ENCODE assay signal across 8 cellular contexts in the genomic region with DNA sequence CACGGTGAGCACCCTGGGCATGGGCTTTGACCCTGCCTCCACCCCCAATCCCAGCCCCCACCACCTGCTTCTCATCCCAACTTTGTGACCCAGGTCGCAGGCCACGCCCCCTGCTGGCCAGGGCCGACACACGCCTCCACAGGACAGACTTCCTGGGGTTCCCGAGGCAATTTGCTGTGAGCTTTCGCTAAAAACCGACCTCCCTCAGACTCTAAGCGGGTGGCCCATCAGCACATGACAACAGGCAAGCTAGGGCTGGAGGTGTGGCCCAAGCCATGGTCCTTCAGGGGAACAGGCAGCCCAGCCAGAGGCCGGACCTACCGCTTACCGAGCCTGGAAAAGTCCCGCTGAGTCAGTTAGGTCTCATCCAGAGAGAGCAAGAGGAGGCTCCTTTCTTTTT. TPM values are rescaled to one million over a fixed set of nuclear protein-coding genes. Genes with fewer than 3 reads are reported as not detected.
DNase-seq lines count a peak whose midpoint lies in the region; ATAC-seq and TF ChIP-seq lines count a peak whose summit lies in the region.

No MANE protein-coding gene starts in this region.

- H4K20me1 ChIP-seq in PC-9 (ENCODE audit: insufficient read depth) (no peaks in the 10 kb centered on the region), osteoblast (ENCODE audit: insufficient read depth, low read length) (no peaks in the 10 kb centered on the region)

- H3F3A ChIP-seq in PC-9 (ENCODE audit: insufficient read depth, low read depth) = no peaks in the 10 kb centered on the region

- BruUV-seq in PC-9 (replicated peaks; lab: Mats Ljungman, UMichigan) = no TSS peak

- no peaks in the 10 kb centered on the region for H3K9me3 ChIP-seq in cardiac muscle cell (ENCODE audit: low read depth)
- H3K9me3 ChIP-seq in PC-9 (ENCODE audit: insufficient read depth, low read depth) = no peaks in the 10 kb centered on the region; the same call in 1 of the 2 replicates
- H3K9me3 ChIP-seq in osteoblast (ENCODE audit: low read depth, low read length) = no peaks in the 10 kb centered on the region

- H3K79me2 ChIP-seq in PC-9 (ENCODE audit: low read depth) (no peaks in the 10 kb centered on the region), osteoblast (ENCODE audit: insufficient read depth, low read length) (no peaks in the 10 kb centered on the region)

- H3K4me1 ChIP-seq in cardiac muscle cell (ENCODE audit: low read depth) (no peaks in the 10 kb centered on the region), PC-9 (replicated peaks; ENCODE audit: insufficient read depth) (no peaks in the 10 kb centered on the region), osteoblast (ENCODE audit: insufficient read depth, low read length) (no peaks in the 10 kb centered on the region)

- H3K4me2 ChIP-seq in PC-9 (no peak overlapping the region), osteoblast (ENCODE audit: insufficient read depth, low read length) (peak overlapping the region; percentile 32)

- CTCF ChIA-PET in PC-9 (lab: Charles Lee) = interaction anchor here (0.7 kb wide), 2 partner anchors 17 to 359 kb away, joined by 8 to 10 read pairs; no protein-coding TSS in a partner anchor

- POLR2A ChIA-PET in PC-9 (lab: Charles Lee; ENCODE audit: unreplicated experiment) = no interaction called here

- no peaks in the 10 kb centered on the region for H3K9me2 ChIP-seq in PC-9 (ENCODE audit: insufficient read depth)

- H3K27ac ChIP-seq in cardiac muscle cell (no peak overlapping the region), PC-9 (no peak overlapping the region), brain microvascular endothelial cell (no peak overlapping the region), osteoblast (ENCODE audit: low read depth, low read length) (no peak overlapping the region)

- H3K4me3 ChIP-seq in cardiac muscle cell (no peak overlapping the region), PC-9 (no peak overlapping the region), brain microvascular endothelial cell (ENCODE audit: low read depth, low read length) (no peak overlapping the region), osteoblast (ENCODE audit: insufficient read depth, low read length) (no peak overlapping the region)

- TF ChIP-seq CTCF in cardiac muscle cell (IDR thresholded peaks at IDR 0.05; ENCODE audit: low read depth, low read length) (peak; percentile 56), PC-9 (conservative IDR thresholded peaks at IDR 0.05) (peak; percentile 74), brain microvascular endothelial cell (IDR thresholded peaks at IDR 0.05; ENCODE audit: low read depth, low read length, missing control alignments) (peak; percentile 58), osteoblast (IDR thresholded peaks at IDR 0.05; ENCODE audit: extremely low read depth, low read depth, low read length) (peak; percentile 44)

- H3K36me3 ChIP-seq in cardiac muscle cell (no peaks in the 10 kb centered on the region), PC-9 (ENCODE audit: low read depth) (no peaks in the 10 kb centered on the region), brain microvascular endothelial cell (replicated peaks) (no peaks in the 10 kb centered on the region), osteoblast (ENCODE audit: insufficient read depth, low read length) (no peaks in the 10 kb centered on the region)

- no peak overlapping the region for H2AFZ ChIP-seq in PC-9
- H2AFZ ChIP-seq in osteoblast (ENCODE audit: low read length) = no peak overlapping the region

- H3K27me3 ChIP-seq in cardiac muscle cell (peaks cover 25% of the 10 kb centered on the region), PC-9 (ENCODE audit: insufficient read depth, low read depth) (no peaks in the 10 kb centered on the region), brain microvascular endothelial cell (replicated peaks) (no peaks in the 10 kb centered on the region), osteoblast (ENCODE audit: insufficient read depth, low read length) (peaks cover 2% of the 10 kb centered on the region)

- in situ Hi-C loops in brain microvascular endothelial cell (cut with HindIII; ENCODE audit: low pct_ligation_motif_present, low sequenced_read_pairs) = no loop called here

- ATAC-seq in Right ventricle myocardium inferior (no peak), HG02642 (IDR thresholded peaks at IDR 0.05; ENCODE audit: poor library complexity, unreplicated experiment) (no peak)

- DNase-seq in cardiac muscle cell (ENCODE audit: low read depth in 1 of 2, low spot score in 1 of 2) (peak; percentile 18 to 40), Right ventricle myocardium inferior (ENCODE audit: missing footprints) (no peak), PC-9 (peak in 1 of 2 experiments; percentile 7), brain microvascular endothelial cell (no peak), osteoblast (ENCODE audit: insufficient read length, low spot score, missing footprints) (peak; percentile 82), pons (ENCODE audit: low spot score) (no peak), NCI-H2196 treated with DMSO at 0.1 percent for 48 hours (lab: John Stamatoyannopoulos, UW; ENCODE audit: unreplicated experiment) (no peak)

- intact Hi-C loops in Right ventricle myocardium inferior (cut with DNase I) = no loop called here
- intact Hi-C loops in PC-9 (cut with micrococcal nuclease; ENCODE audit: unreplicated experiment) = no loop called here

RNA-seq across cellular contexts. Expression of gene C1QL2, which starts 31.9 kb away (rescaled TPM):
- total RNA-seq in cardiac muscle cell (0.18 and 0.30 TPM in 2 replicates), Right ventricle myocardium inferior (not detected), PC-9 (2021) (not detected in 2 replicates), osteoblast (not detected in 2 replicates)
- 0.60 TPM in 1 of 2 replicates, not detected in the other for polyA plus RNA-seq in cardiac muscle cell

Comparison
In these comparisons a context has a peak if more than half of its experiments do, and no peak if none do; other contexts are left out.
1. DNase-seq: peak in cardiac muscle cell (2 of 2) and osteoblast (single experiment); none in Right ventricle myocardium inferior (single experiment), brain microvascular endothelial cell (single experiment), pons (single experiment) and NCI-H2196 treated with DMSO at 0.1 percent for 48 hours (single experiment).
2. Peak in every context shown above with its lines, with median percentiles within 50 percentile points of each other: CTCF ChIP-seq.